8 cellular contexts compared by ENCODE assay signal in genomic region chr15:99100245-99101173, GRCh38. TPM values are rescaled to one million over a fixed set of nuclear protein-coding genes. Genes with fewer than 3 reads are reported as not detected.
DNase-seq lines count a peak whose midpoint lies in the region; ATAC-seq and TF ChIP-seq lines count a peak whose summit lies in the region.

No MANE protein-coding gene starts in this region.

- peak overlapping the region; percentile 60 for H3K4me3 ChIP-seq in HUES6 (ENCODE audit: low read depth, low read length)
- H3K4me3 ChIP-seq in PC-9, result peak overlapping the region; percentile 47; the same call in 1 of the 2 replicates

- peaks cover 40% of the 10 kb centered on the region for H3K27me3 Mint-ChIP-seq in activated naive CD8-positive, alpha-beta T cell treated with anti-CD3 and anti-CD28 coated beads for 36 hours
- peaks cover 11% of the 10 kb centered on the region for H3K27me3 Mint-ChIP-seq in osteocyte (ENCODE audit: unreplicated experiment)

- H3K9me2 ChIP-seq in PC-9 (ENCODE audit: insufficient read depth), result no peaks in the 10 kb centered on the region

- peak overlapping the region; percentile 68 for H3K4me2 ChIP-seq in PC-9

- peaks cover 3% of the 10 kb centered on the region for H3K4me1 Mint-ChIP-seq in activated naive CD8-positive, alpha-beta T cell treated with anti-CD3 and anti-CD28 coated beads for 36 hours
- H3K4me1 Mint-ChIP-seq in osteocyte (ENCODE audit: unreplicated experiment), result peaks cover 9% of the 10 kb centered on the region

- H3K27ac ChIP-seq in HUES6 (ENCODE audit: low read depth, low read length) (no peak overlapping the region), PC-9 (no peak overlapping the region)

- no peaks in the 10 kb centered on the region for H3F3A ChIP-seq in PC-9 (ENCODE audit: insufficient read depth, low read depth)

- 0 out of 2 replicates have a peak, but pooled peaks cover 3% of the 10 kb centered on the region for H3K4me1 ChIP-seq in HUES6 (ENCODE audit: control insufficient read depth, insufficient read depth, low read length)
- H3K4me1 ChIP-seq in PC-9 (replicated peaks; ENCODE audit: insufficient read depth), result no peaks in the 10 kb centered on the region

- H3K9me3 Mint-ChIP-seq in activated naive CD8-positive, alpha-beta T cell treated with anti-CD3 and anti-CD28 coated beads for 36 hours, result no peaks in the 10 kb centered on the region
- no peaks in the 10 kb centered on the region for H3K9me3 Mint-ChIP-seq in osteocyte (ENCODE audit: unreplicated experiment)

- H3K79me2 ChIP-seq in PC-9 (ENCODE audit: low read depth), result no peaks in the 10 kb centered on the region

- no peaks in the 10 kb centered on the region for H3K36me3 ChIP-seq in HUES6 (ENCODE audit: control insufficient read depth, insufficient read depth, low read length)
- no peaks in the 10 kb centered on the region for H3K36me3 ChIP-seq in PC-9 (ENCODE audit: low read depth)

- H3K9me3 ChIP-seq in HUES6 (ENCODE audit: control insufficient read depth, insufficient read depth, low read depth, low read length), result no peaks in the 10 kb centered on the region
- H3K9me3 ChIP-seq in PC-9 (ENCODE audit: insufficient read depth, low read depth), result no peaks in the 10 kb centered on the region

- no peak overlapping the region for H3K4me3 Mint-ChIP-seq in activated naive CD8-positive, alpha-beta T cell treated with anti-CD3 and anti-CD28 coated beads for 36 hours
- H3K4me3 Mint-ChIP-seq in osteocyte (ENCODE audit: unreplicated experiment), result peak overlapping the region; percentile 67

- intact Hi-C loops in PC-9 (cut with micrococcal nuclease; ENCODE audit: unreplicated experiment) (loop anchor here (1.0 to 10.0 kb wide), 2 partner anchors 113 to 634 kb away; partner anchors contain the start of gene LYSMD4), Right ventricle myocardium superior (cut with DNase I) (no loop called here)

- H2AFZ ChIP-seq in PC-9, result no peak overlapping the region; the same call in 1 of the 2 replicates

- no peaks in the 10 kb centered on the region for H4K20me1 ChIP-seq in PC-9 (ENCODE audit: insufficient read depth)

- peaks cover 61% of the 10 kb centered on the region for H3K27me3 ChIP-seq in HUES6 (ENCODE audit: control insufficient read depth, insufficient read depth, low read length)
- H3K27me3 ChIP-seq in PC-9 (ENCODE audit: insufficient read depth, low read depth), result peaks cover 10% of the 10 kb centered on the region; the same call in 1 of the 2 replicates

- TF ChIP-seq CTCF in PC-9 (conservative IDR thresholded peaks at IDR 0.05) (peak; percentile 80), osteocyte (IDR thresholded peaks at IDR 0.05) (peak; percentile 93)

- peak overlapping the region; percentile 38 for H3K9ac ChIP-seq in HUES6 (ENCODE audit: low read length)

- POLR2A ChIA-PET in PC-9 (lab: Charles Lee; ENCODE audit: unreplicated experiment), result interaction anchor here (0.6 to 0.7 kb wide), 4 partner anchors 27 to 538 kb away, joined by 3 to 5 read pairs (median 4); no protein-coding TSS in a partner anchor

- H3K27ac Mint-ChIP-seq in activated naive CD8-positive, alpha-beta T cell treated with anti-CD3 and anti-CD28 coated beads for 36 hours, result no peak overlapping the region
- no peak overlapping the region for H3K27ac Mint-ChIP-seq in osteocyte (ENCODE audit: unreplicated experiment)

- no TSS peak for BruUV-seq in PC-9 (replicated peaks; lab: Mats Ljungman, UMichigan)

- DNase-seq in SIG-M5 treated with dmso at 0.1 percent for 504 hours (lab: John Stamatoyannopoulos, UW; ENCODE audit: unreplicated experiment) (peak; percentile 22), SIG-M5 (lab: John Stamatoyannopoulos, UW) (no peak), PC-9 (peak; percentile 50 to 72), Right ventricle myocardium superior (peak; percentile 91), osteocyte (ENCODE audit: extremely low spot score, unreplicated experiment) (peak; percentile 93)
- peak; percentile 45 for DNase-seq in activated naive CD8-positive, alpha-beta T cell treated with anti-CD3 and anti-CD28 coated beads for 36 hours

- CTCF ChIA-PET in PC-9 (lab: Charles Lee), result interaction anchor here (0.6 to 1.0 kb wide), 9 partner anchors 34 to 604 kb away, joined by 3 to 6 read pairs (median 3); no protein-coding TSS in a partner anchor

- ATAC-seq in Right ventricle myocardium superior (ENCODE audit: poor library complexity) (peak; percentile 56), HG03025 (IDR thresholded peaks at IDR 0.05; ENCODE audit: low FRiP score, unreplicated experiment) (no peak)

- no peaks in the 10 kb centered on the region for H3K36me3 Mint-ChIP-seq in activated naive CD8-positive, alpha-beta T cell treated with anti-CD3 and anti-CD28 coated beads for 36 hours
- no peaks in the 10 kb centered on the region for H3K36me3 Mint-ChIP-seq in osteocyte (ENCODE audit: unreplicated experiment)

RNA-seq across cellular contexts. Expression of gene SYNM, which starts 4.4 kb away (rescaled TPM):
- total RNA-seq in PC-9 (2021), result 2.2 and 2.4 TPM in 2 replicates
- total RNA-seq in activated naive CD8-positive, alpha-beta T cell treated with anti-CD3 and anti-CD28 coated beads for 36 hours, result under 1 TPM; 0.12 to 0.14 TPM
- total RNA-seq in Right ventricle myocardium superior, result 295 TPM
- 5.5 and 5.9 TPM in 2 replicates for total RNA-seq in osteocyte

Comparison
In these comparisons a context has a peak if more than half of its experiments do, and no peak if none do; other contexts are left out.
1. RNA of gene SYNM, which starts 4.4 kb away (total RNA-seq): 295 TPM in Right ventricle myocardium superior (single experiment); 5.5 to 5.9 TPM in osteocyte, 2.2 to 2.4 TPM in PC-9 and 0.12 to 0.14 TPM in activated naive CD8-positive, alpha-beta T cell treated with anti-CD3 and anti-CD28 coated beads for 36 hours; every median in the first group is over 10 times any median in the second.